In genomic region chr1:43870306-43870705, GRCh38 we compare ENCODE assay signal across 25 cellular contexts.
"Had no signal": no experiment of that assay in that cellular context is flagged by ENCODE, and none has a peak within 500 bp of the region (broad histone marks: within the 10 kb centered on the region; RNA-seq: fewer than 3 reads in every experiment).

No MANE protein-coding gene starts in this region.

- H3K4me3 ChIP-seq: adrenal gland, SK-N-MC had no signal

- H3K36me3 ChIP-seq: adrenal gland had no signal

- H3K27ac ChIP-seq: adrenal gland, SK-N-MC, VCaP had no signal

- H3K27ac Mint-ChIP-seq: activated CD4-positive, alpha-beta memory T cell treated with anti-CD3 and anti-CD28 coated beads for 36 hours; activated CD4-positive, alpha-beta T cell treated with anti-CD3 and anti-CD28 coated beads, Interleukin-2, amount 10 ng/mL, durations not matched to agents 7 days and 5 days; activated naive CD8-positive, alpha-beta T cell treated with anti-CD3 and anti-CD28 coated beads, Interleukin-2, amount 10 ng/mL, durations not matched to agents 7 days and 5 days; T-cell had no signal

- H3K27me3 Mint-ChIP-seq: activated CD4-positive, alpha-beta memory T cell treated with anti-CD3 and anti-CD28 coated beads for 36 hours; activated CD4-positive, alpha-beta T cell treated with anti-CD3 and anti-CD28 coated beads, Interleukin-2, amount 10 ng/mL, durations not matched to agents 7 days and 5 days; activated naive CD8-positive, alpha-beta T cell treated with anti-CD3 and anti-CD28 coated beads, Interleukin-2, amount 10 ng/mL, durations not matched to agents 7 days and 5 days; T-cell had no signal

- H3K36me3 Mint-ChIP-seq: activated CD4-positive, alpha-beta memory T cell treated with anti-CD3 and anti-CD28 coated beads for 36 hours had no signal

- ATAC-seq: activated T-cell treated with anti-CD3 and anti-CD28 coated beads, Interleukin-2, amount 50 U/mL, for 72 hours; T-cell had no signal

- H3K4me1 Mint-ChIP-seq: T-cell had no signal

- H3K4me3 Mint-ChIP-seq: activated CD4-positive, alpha-beta memory T cell treated with anti-CD3 and anti-CD28 coated beads for 36 hours; activated CD4-positive, alpha-beta T cell treated with anti-CD3 and anti-CD28 coated beads, Interleukin-2, amount 10 ng/mL, durations not matched to agents 7 days and 5 days; activated naive CD8-positive, alpha-beta T cell treated with anti-CD3 and anti-CD28 coated beads, Interleukin-2, amount 10 ng/mL, durations not matched to agents 7 days and 5 days; activated T-cell treated with anti-CD3 and anti-CD28 coated beads, Interleukin-2, amount 50 U/mL, for 72 hours; T-cell had no signal

- DNase-seq: activated CD4-positive, alpha-beta memory T cell treated with anti-CD3 and anti-CD28 coated beads for 36 hours; activated CD4-positive, alpha-beta T cell treated with anti-CD3 and anti-CD28 coated beads, Interleukin-2, amount 10 ng/mL, durations not matched to agents 7 days and 5 days; activated CD4-positive, CD25-positive, alpha-beta regulatory T cell; activated CD8-positive, alpha-beta memory T cell treated with anti-CD3 and anti-CD28 coated beads for 24 hours; activated naive CD4-positive, alpha-beta T cell treated with anti-CD3 and anti-CD28 coated beads, Interleukin-2, amount 50 U/mL, for 16 hours; activated naive CD8-positive, alpha-beta T cell treated with anti-CD3 and anti-CD28 coated beads, Interleukin-2, amount 10 ng/mL, durations not matched to agents 7 days and 5 days; activated T-cell treated with anti-CD3 and anti-CD28 coated beads, Interleukin-2, amount 50 U/mL, for 72 hours; adrenal gland; anterior cingulate cortex; caudate nucleus; KG1; NCI-H1048; NCI-H1417; NCI-H1930; NCI-H2107; NCI-H345; NCI-H510A; NCI-H526 treated with DMSO at 0.1 percent for 48 hours; NCI-H82; SIG-M5; T-cell; T-helper 2 cell; T1000 had no signal

- H3K9me3 ChIP-seq: adrenal gland had no signal

- H3K27me3 ChIP-seq: adrenal gland had no signal

- H3K9me3 Mint-ChIP-seq: activated CD4-positive, alpha-beta memory T cell treated with anti-CD3 and anti-CD28 coated beads for 36 hours; activated CD4-positive, alpha-beta T cell treated with anti-CD3 and anti-CD28 coated beads, Interleukin-2, amount 10 ng/mL, durations not matched to agents 7 days and 5 days; activated naive CD8-positive, alpha-beta T cell treated with anti-CD3 and anti-CD28 coated beads, Interleukin-2, amount 10 ng/mL, durations not matched to agents 7 days and 5 days; activated T-cell treated with anti-CD3 and anti-CD28 coated beads, Interleukin-2, amount 50 U/mL, for 72 hours; T-cell had no signal
